22 cellular contexts compared by ENCODE assay signal in the genomic region with DNA sequence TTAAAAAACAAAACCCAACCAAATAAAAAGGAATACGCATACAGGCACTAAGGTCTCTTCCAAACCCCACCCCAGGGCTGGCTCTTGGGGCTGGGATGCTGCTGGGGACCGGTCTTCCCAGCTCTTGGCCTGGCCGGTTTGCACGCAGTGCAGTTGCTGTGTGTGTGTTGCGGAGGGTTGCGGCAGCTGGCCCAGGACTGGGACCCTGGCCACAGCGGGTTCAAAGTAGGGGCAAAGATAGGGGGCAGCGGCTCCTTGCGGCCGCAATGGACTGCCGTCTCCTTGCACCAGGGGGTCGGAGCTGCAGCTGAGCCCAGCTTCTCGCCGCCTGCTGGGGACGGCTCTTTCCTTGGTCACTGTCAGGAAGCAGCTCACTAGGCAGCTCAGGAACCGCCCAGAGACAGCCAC. TPM values are rescaled to one million over a fixed set of nuclear protein-coding genes. Genes with fewer than 3 reads are reported as not detected.
A peak's percentile ranks its signal among the peaks of the same experiment; 100 is the strongest.
DNase-seq lines count a peak whose midpoint lies in the region; ATAC-seq and TF ChIP-seq lines count a peak whose summit lies in the region.
"Had no signal": no experiment of that assay in that cellular context is flagged by ENCODE, and none has a peak within 500 bp of the region (broad histone marks: within the 10 kb centered on the region; RNA-seq: fewer than 3 reads in every experiment).

No MANE protein-coding gene starts in this region.

- WGBS in gastroesophageal sphincter (ENCODE audit: low coverage in 1 of 2), 2 donors, result 12 to 16% methylated on average over 5 to 6 of the region's 16 CpGs

- H2AFZ ChIP-seq in parathyroid adenoma (no peak overlapping the region), osteoblast (ENCODE audit: low read length) (no peak overlapping the region)
- H2AFZ ChIP-seq: PC-9 had no signal

- no peak overlapping the region for H3K27ac ChIP-seq in AG04450 (ENCODE audit: low read depth, low read length)
- peak overlapping the region; percentile 97 for H3K27ac ChIP-seq in parathyroid adenoma
- no peak overlapping the region for H3K27ac ChIP-seq in gastroesophageal sphincter
- H3K27ac ChIP-seq in osteoblast (ENCODE audit: low read depth, low read length), result no peak overlapping the region
- H3K27ac ChIP-seq: 22Rv1, PC-9 had no signal

- H3K27me3 ChIP-seq in AG04450 (ENCODE audit: control insufficient read depth, insufficient read depth, low read length) (peaks cover 53% of the 10 kb centered on the region), parathyroid adenoma (ENCODE audit: control insufficient read depth, insufficient read depth, low read length) (no peaks in the 10 kb centered on the region), gastroesophageal sphincter (peaks cover 98% of the 10 kb centered on the region), osteoblast (ENCODE audit: insufficient read depth, low read length) (peaks cover 22% of the 10 kb centered on the region)

- no peak for DNase-seq in AG04450 (ENCODE audit: low read depth, low spot score)
- DNase-seq in ecto neural progenitor cell (ENCODE audit: low spot score), result peak; percentile 60
- DNase-seq in iPS-NIHi7 (ENCODE audit: extremely low spot score), result peak; percentile 56
- DNase-seq in osteoblast (ENCODE audit: insufficient read length, low spot score, missing footprints), result no peak
- DNase-seq in T1000 (lab: John Stamatoyannopoulos, UW), result no peak
- DNase-seq: CD8-positive, alpha-beta T cell; DMS79; GOT3; HFFc6; NCI-H1048; NCI-H1436 treated with DMSO at 0.1 percent for 48 hours; NCI-H2081; NCI-H510A; NCI-H774; PC-9 had no signal

- no peak for TF ChIP-seq EP300 in gastroesophageal sphincter (IDR thresholded peaks at IDR 0.05)

- no peak overlapping the region for H3K9ac ChIP-seq in parathyroid adenoma

- CTCF ChIA-PET in AG04450 (lab: Charles Lee), result interaction anchor here (1.8 to 4.0 kb wide), 2 partner anchors 23 to 28 kb away, joined by 7 to 15 read pairs; no protein-coding TSS in a partner anchor

- H3K4me1 ChIP-seq in parathyroid adenoma (peaks cover 23% of the 10 kb centered on the region), gastroesophageal sphincter (peaks cover 0 to 10% (median 5%) of the 10 kb centered on the region in 3 donors), osteoblast (ENCODE audit: insufficient read depth, low read length) (no peaks in the 10 kb centered on the region)

- peak overlapping the region; percentile 95 for H3K4me2 ChIP-seq in parathyroid adenoma (ENCODE audit: low read length)
- no peak overlapping the region for H3K4me2 ChIP-seq in osteoblast (ENCODE audit: insufficient read depth, low read length)
- H3K4me2 ChIP-seq: PC-9 had no signal

- TF ChIP-seq CTCF in AG04450 (IDR thresholded peaks at IDR 0.05; ENCODE audit: low read depth, low read length), result 0 out of 2 replicates have a peak, but pooled peaks have one; percentile 1
- peak; percentile 17 for TF ChIP-seq CTCF in parathyroid adenoma (IDR thresholded peaks at IDR 0.05)
- no peak for TF ChIP-seq CTCF in gastroesophageal sphincter (IDR thresholded peaks at IDR 0.05)
- no peak for TF ChIP-seq CTCF in osteoblast (IDR thresholded peaks at IDR 0.05; ENCODE audit: extremely low read depth, low read depth, low read length)

- peaks cover 14% of the 10 kb centered on the region for H3K79me2 ChIP-seq in parathyroid adenoma
- no peaks in the 10 kb centered on the region for H3K79me2 ChIP-seq in osteoblast (ENCODE audit: insufficient read depth, low read length)

- POLR2A ChIA-PET in AG04450 (lab: Yijun Ruan, JAX), result no interaction called here

- H4K20me1 ChIP-seq in osteoblast (ENCODE audit: insufficient read depth, low read length), result no peaks in the 10 kb centered on the region

- ATAC-seq in HG03097 (IDR thresholded peaks at IDR 0.05; ENCODE audit: low FRiP score, unreplicated experiment), result no peak
- ATAC-seq in gastroesophageal sphincter, result no peak
- ATAC-seq: CD8-positive, alpha-beta T cell had no signal

- TF ChIP-seq POLR2A in gastroesophageal sphincter (IDR thresholded peaks at IDR 0.05), result no peak

- no peaks in the 10 kb centered on the region for H3K36me3 ChIP-seq in parathyroid adenoma (ENCODE audit: control insufficient read depth, insufficient read depth, low read length)
- no peaks in the 10 kb centered on the region for H3K36me3 ChIP-seq in gastroesophageal sphincter
- H3K36me3 ChIP-seq in osteoblast (ENCODE audit: insufficient read depth, low read length), result no peaks in the 10 kb centered on the region

- H3K4me3 ChIP-seq in AG04450 (ENCODE audit: low read depth, low read length) (no peak overlapping the region), parathyroid adenoma (ENCODE audit: low read depth, low read length) (peak overlapping the region; percentile 83), gastroesophageal sphincter (no peak overlapping the region), osteoblast (ENCODE audit: insufficient read depth, low read length) (no peak overlapping the region)
- H3K4me3 ChIP-seq: PC-9 had no signal

- no peaks in the 10 kb centered on the region; the same call in 1 of the 2 replicates for H3K9me3 ChIP-seq in AG04450 (ENCODE audit: control insufficient read depth, insufficient read depth, low read length)
- no peaks in the 10 kb centered on the region for H3K9me3 ChIP-seq in parathyroid adenoma (ENCODE audit: control insufficient read depth, low read length)
- no peaks in the 10 kb centered on the region for H3K9me3 ChIP-seq in gastroesophageal sphincter
- no peaks in the 10 kb centered on the region for H3K9me3 ChIP-seq in osteoblast (ENCODE audit: low read depth, low read length)

RNA-seq across cellular contexts. Expression of gene DMRT3, which starts 5.0 kb away (rescaled TPM):
- polyA plus RNA-seq in AG04450 (2011; rRNA removed), result not detected in 2 replicates
- polyA minus RNA-seq in AG04450 (2011; rRNA and poly(A)+ RNA removed), result 0.18 TPM in 1 of 2 replicates, not detected in the other
- under 1 TPM in 1 of 4 donors, not detected in 3; 0.12 TPM for total RNA-seq in gastroesophageal sphincter
- not detected in 2 replicates for total RNA-seq in osteoblast
- total RNA-seq: CD8-positive, alpha-beta T cell; G401; HFFc6; MCF 10A; PC-9 had no signal
- polyA plus RNA-seq: BJ had no signal

Comparison
In these comparisons a context has a peak if more than half of its experiments do, and no peak if none do; other contexts are left out.
1. DNase-seq: peak in ecto neural progenitor cell (single experiment) and iPS-NIHi7 (single experiment); none in AG04450 (single experiment), osteoblast (single experiment) and T1000 (single experiment).
2. CTCF ChIP-seq: peak in AG04450 (single experiment) and parathyroid adenoma (single experiment); none in gastroesophageal sphincter (0 of 4) and osteoblast (single experiment).